In genomic region chr13:72230131-72230530, GRCh38 we compare ENCODE assay signal across 30 cellular contexts.
"Had no signal": no experiment of that assay in that cellular context is flagged by ENCODE, and none has a peak within 500 bp of the region (broad histone marks: within the 10 kb centered on the region; RNA-seq: fewer than 3 reads in every experiment).

No MANE protein-coding gene starts in this region.

- DNase-seq: activated CD4-positive, alpha-beta memory T cell treated with anti-CD3 and anti-CD28 coated beads, Interleukin-2, amount 10 ng/mL, durations not matched to agents 7 days and 5 days; activated CD4-positive, alpha-beta T cell treated with anti-CD3 and anti-CD28 coated beads for 1 hour; activated CD4-positive, alpha-beta T cell treated with anti-CD3 and anti-CD28 coated beads for 36 hours; activated CD4-positive, alpha-beta T cell treated with anti-CD3 and anti-CD28 coated beads for 48 hours; activated CD4-positive, alpha-beta T cell treated with anti-CD3 and anti-CD28 coated beads, Interleukin-2, amount 10 ng/mL, durations not matched to agents 7 days and 5 days; activated CD4-positive, alpha-beta T cell treated with anti-CD3 and anti-CD28 coated beads, Interleukin-2, amount 50 U/mL, for 48 hours; activated CD4-positive, CD25-positive, alpha-beta regulatory T cell; activated CD8-positive, alpha-beta memory T cell treated with anti-CD3 and anti-CD28 coated beads for 24 hours; activated CD8-positive, alpha-beta memory T cell treated with anti-CD3 and anti-CD28 coated beads, Interleukin-2, amount 10 ng/mL, durations not matched to agents 7 days and 5 days; activated CD8-positive, alpha-beta memory T cell treated with anti-CD3 and anti-CD28 coated beads, Interleukin-2, amount 50 U/mL, for 48 hours; activated CD8-positive, alpha-beta T cell treated with anti-CD3 and anti-CD28 coated beads, Interleukin-2, amount 10 ng/mL, durations not matched to agents 7 days and 5 days; activated effector memory CD4-positive, alpha-beta T cell treated with Interleukin-2 at 50 U/mL for 16 hours; activated gamma-delta T cell; activated naive CD4-positive, alpha-beta T cell; activated naive CD4-positive, alpha-beta T cell treated with anti-CD3 and anti-CD28 coated beads for 36 hours; activated naive CD4-positive, alpha-beta T cell treated with anti-CD3 and anti-CD28 coated beads, Interleukin-2, amount 50 U/mL, for 16 hours; activated naive CD8-positive, alpha-beta T cell treated with anti-CD3 and anti-CD28 coated beads for 36 hours; activated T-cell treated with anti-CD3 and anti-CD28 coated beads, Interleukin-2, amount 50 U/mL, for 24 hours; activated T-cell treated with anti-CD3 and anti-CD28 coated beads, Interleukin-2, amount 50 U/mL, for 48 hours; adrenal gland; amniotic stem cell; aorta; body of pancreas; brain microvascular endothelial cell; central memory CD4-positive, alpha-beta T cell; T-helper 1 cell; T-helper 2 cell; T-helper 9 cell; WERI-Rb-1 had no signal

- H3K9me3 ChIP-seq: adrenal gland, body of pancreas had no signal

- H3K4me1 ChIP-seq: adrenal gland, body of pancreas had no signal

- H3K4me3 ChIP-seq: adrenal gland, body of pancreas had no signal

- H3K36me3 ChIP-seq: adrenal gland, brain microvascular endothelial cell, WERI-Rb-1 had no signal

- H3K27ac ChIP-seq: adrenal gland, body of pancreas, brain microvascular endothelial cell, WERI-Rb-1 had no signal

- H3K27me3 ChIP-seq: adrenal gland, body of pancreas, brain microvascular endothelial cell had no signal

- FAIRE-seq: astrocyte had no signal
